Comparison of ENCODE assay signal across 8 cellular contexts in the genomic region with DNA sequence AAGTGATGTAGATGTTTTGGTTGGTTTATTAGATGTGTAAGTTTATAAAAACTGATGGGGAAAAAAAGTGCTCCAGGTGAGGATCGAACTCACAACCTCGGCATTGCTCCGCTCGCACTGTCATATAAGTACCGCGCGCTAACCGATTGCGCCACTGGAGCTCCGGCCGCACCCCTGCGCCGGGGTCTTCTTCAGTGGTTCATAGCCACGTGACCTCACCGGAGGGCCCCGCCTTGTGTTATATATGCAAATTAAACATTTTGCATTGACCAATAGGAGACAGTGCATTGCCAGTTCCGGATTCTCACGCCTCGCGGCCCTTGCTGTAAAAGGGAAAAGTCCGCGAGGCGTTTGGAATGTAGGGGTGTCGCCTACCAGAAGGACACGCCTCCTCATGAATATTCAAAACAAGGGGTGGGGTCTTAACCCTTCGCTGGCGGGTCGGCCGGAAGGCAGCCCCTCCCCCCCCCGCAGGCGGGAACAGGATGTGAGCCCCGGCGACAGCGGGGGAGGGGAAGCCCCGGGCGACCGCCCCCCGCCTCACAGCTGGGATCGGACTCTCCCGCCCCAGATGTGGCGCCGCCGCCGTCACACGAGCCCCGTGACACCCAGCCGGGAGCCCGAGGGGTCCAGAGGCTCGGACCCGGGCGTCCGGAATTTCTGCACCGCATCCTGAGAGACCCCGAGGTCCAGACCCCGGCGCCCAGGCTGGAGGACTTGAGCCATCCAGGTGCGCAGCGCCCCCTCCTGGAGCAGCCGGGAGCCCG. TPM values are rescaled to one million over a fixed set of nuclear protein-coding genes. Genes with fewer than 3 reads are reported as not detected.
DNase-seq lines count a peak whose midpoint lies in the region; ATAC-seq and TF ChIP-seq lines count a peak whose summit lies in the region.

A gene with protein sequence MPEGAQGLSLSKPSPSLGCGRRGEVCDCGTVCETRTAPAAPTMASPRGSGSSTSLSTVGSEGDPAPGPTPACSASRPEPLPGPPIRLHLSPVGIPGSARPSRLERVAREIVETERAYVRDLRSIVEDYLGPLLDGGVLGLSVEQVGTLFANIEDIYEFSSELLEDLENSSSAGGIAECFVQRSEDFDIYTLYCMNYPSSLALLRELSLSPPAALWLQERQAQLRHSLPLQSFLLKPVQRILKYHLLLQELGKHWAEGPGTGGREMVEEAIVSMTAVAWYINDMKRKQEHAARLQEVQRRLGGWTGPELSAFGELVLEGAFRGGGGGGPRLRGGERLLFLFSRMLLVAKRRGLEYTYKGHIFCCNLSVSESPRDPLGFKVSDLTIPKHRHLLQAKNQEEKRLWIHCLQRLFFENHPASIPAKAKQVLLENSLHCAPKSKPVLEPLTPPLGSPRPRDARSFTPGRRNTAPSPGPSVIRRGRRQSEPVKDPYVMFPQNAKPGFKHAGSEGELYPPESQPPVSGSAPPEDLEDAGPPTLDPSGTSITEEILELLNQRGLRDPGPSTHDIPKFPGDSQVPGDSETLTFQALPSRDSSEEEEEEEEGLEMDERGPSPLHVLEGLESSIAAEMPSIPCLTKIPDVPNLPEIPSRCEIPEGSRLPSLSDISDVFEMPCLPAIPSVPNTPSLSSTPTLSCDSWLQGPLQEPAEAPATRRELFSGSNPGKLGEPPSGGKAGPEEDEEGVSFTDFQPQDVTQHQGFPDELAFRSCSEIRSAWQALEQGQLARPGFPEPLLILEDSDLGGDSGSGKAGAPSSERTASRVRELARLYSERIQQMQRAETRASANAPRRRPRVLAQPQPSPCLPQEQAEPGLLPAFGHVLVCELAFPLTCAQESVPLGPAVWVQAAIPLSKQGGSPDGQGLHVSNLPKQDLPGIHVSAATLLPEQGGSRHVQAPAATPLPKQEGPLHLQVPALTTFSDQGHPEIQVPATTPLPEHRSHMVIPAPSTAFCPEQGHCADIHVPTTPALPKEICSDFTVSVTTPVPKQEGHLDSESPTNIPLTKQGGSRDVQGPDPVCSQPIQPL (N-terminal part only) (plus strand): TSS at position 570 of the 767 bp plus-strand sequence. CDS start 1,418 bp downstream, outside the sequence.

- peak within 1 kb of the TSS; percentile 84 for H3K4me3 ChIP-seq in GM12875 (ENCODE audit: low read depth, low read length)
- peak within 1 kb of the TSS; percentile 99 for H3K4me3 ChIP-seq in adipocyte (ENCODE audit: low read length)
- peak within 1 kb of the TSS; percentile 54 for H3K4me3 ChIP-seq in cardiac muscle cell
- peak within 1 kb of the TSS; percentile 80 for H3K4me3 ChIP-seq in trophoblast cell (ENCODE audit: low read depth, low read length)

- no CpG with 5 or more reads among the region's 60 CpGs for WGBS in trophoblast cell (ENCODE audit: extremely low coverage, insufficient coverage, insufficient read length)

- H2AFZ ChIP-seq in trophoblast cell (ENCODE audit: insufficient read depth, low read length, poor library complexity): peak within 1 kb of the TSS; percentile 61

- no peak within 1 kb of the TSS for H3K23ac ChIP-seq in trophoblast cell (ENCODE audit: low read length)

- H3K27me3 Mint-ChIP-seq in type B pancreatic cell: peaks cover 8% of the 10 kb centered on the region

- peak; percentile 61 for ATAC-seq in HG02798 (IDR thresholded peaks at IDR 0.05; ENCODE audit: poor library complexity, unreplicated experiment)

- peak within 1 kb of the TSS; percentile 100 for H3K9ac ChIP-seq in adipocyte (ENCODE audit: low read length)
- peak within 1 kb of the TSS; percentile 97 for H3K9ac ChIP-seq in trophoblast cell (ENCODE audit: low read length)

- H3K27ac Mint-ChIP-seq in type B pancreatic cell: peak within 1 kb of the TSS; percentile 99

- H3K4me1 Mint-ChIP-seq in type B pancreatic cell (ENCODE audit: unreplicated experiment): peaks cover 29% of the 10 kb centered on the region

- H3K18ac ChIP-seq in trophoblast cell (ENCODE audit: low read length): peak within 1 kb of the TSS; percentile 98

- peaks cover 13% of the 10 kb centered on the region for H3K36me3 Mint-ChIP-seq in type B pancreatic cell

- H3K79me2 ChIP-seq in trophoblast cell (ENCODE audit: control insufficient read depth, insufficient read depth, low read length, poor library complexity): peaks cover 40% of the 10 kb centered on the region

- peak within 1 kb of the TSS; percentile 95 for H2AK5ac ChIP-seq in trophoblast cell (ENCODE audit: low read length)

- peak within 1 kb of the TSS; percentile 94 for H2BK120ac ChIP-seq in trophoblast cell (ENCODE audit: insufficient read depth, low read length, poor library complexity)

- peaks cover 36% of the 10 kb centered on the region for H3K79me1 ChIP-seq in trophoblast cell (ENCODE audit: low read length)

- H3K27me3 ChIP-seq in adipocyte (replicated peaks; ENCODE audit: control insufficient read depth, insufficient read depth, low read length) (no peaks in the 10 kb centered on the region), cardiac muscle cell (no peaks in the 10 kb centered on the region), trophoblast cell (ENCODE audit: insufficient read depth, low read length) (no peaks in the 10 kb centered on the region)

- H2BK5ac ChIP-seq in trophoblast cell (ENCODE audit: low read depth, low read length, poor library complexity): peak within 1 kb of the TSS; percentile 95

- H3K4me1 ChIP-seq in adipocyte (ENCODE audit: control insufficient read depth, insufficient read depth, low read length) (peaks cover 45% of the 10 kb centered on the region), cardiac muscle cell (ENCODE audit: low read depth) (peaks cover 18% of the 10 kb centered on the region), trophoblast cell (ENCODE audit: control insufficient read depth in 1 of 2, insufficient read depth in 2 of 2, low read length in 2 of 2) (peaks cover 30 to 36% of the 10 kb centered on the region in 2 experiments)

- H3K4me3 Mint-ChIP-seq in type B pancreatic cell: peak within 1 kb of the TSS; percentile 98

- TF ChIP-seq CTCF in GM12875 (IDR thresholded peaks at IDR 0.05; ENCODE audit: borderline replicate concordance, insufficient read depth, low read depth, low read length) (peak; percentile 91), cardiac muscle cell (IDR thresholded peaks at IDR 0.05; ENCODE audit: low read depth, low read length) (peak; percentile 76), type B pancreatic cell (conservative IDR thresholded peaks at IDR 0.05) (peak; percentile 97)

- H3K14ac ChIP-seq in trophoblast cell (ENCODE audit: low read length): peak within 1 kb of the TSS; percentile 97

- no peaks in the 10 kb centered on the region for H3K9me3 ChIP-seq in adipocyte (ENCODE audit: control insufficient read depth, low read length)
- no peaks in the 10 kb centered on the region for H3K9me3 ChIP-seq in cardiac muscle cell (ENCODE audit: low read depth)
- no peaks in the 10 kb centered on the region for H3K9me3 ChIP-seq in trophoblast cell (ENCODE audit: insufficient read depth, low read depth, low read length)

- H3K4ac ChIP-seq in trophoblast cell (ENCODE audit: low read depth, low read length): peak within 1 kb of the TSS; percentile 97

- H3K27ac ChIP-seq in cardiac muscle cell (peak within 1 kb of the TSS; percentile 95), trophoblast cell (ENCODE audit: low read depth, low read length) (peak within 1 kb of the TSS; percentile 86)

- H4K12ac ChIP-seq in trophoblast cell (ENCODE audit: low read depth, low read length): peak within 1 kb of the TSS; percentile 95

- H2BK12ac ChIP-seq in trophoblast cell (ENCODE audit: low read length): peak within 1 kb of the TSS; percentile 59

- H3K36me3 ChIP-seq in adipocyte (ENCODE audit: control insufficient read depth, insufficient read depth, low read length, severe bottlenecking): peaks cover 15% of the 10 kb centered on the region
- peaks cover 3% of the 10 kb centered on the region for H3K36me3 ChIP-seq in cardiac muscle cell
- H3K36me3 ChIP-seq in trophoblast cell (ENCODE audit: control insufficient read depth in 1 of 2, insufficient read depth in 2 of 2, low read length in 2 of 2): peaks cover 35 to 36% of the 10 kb centered on the region in 2 experiments

- H3K4me2 ChIP-seq in trophoblast cell (ENCODE audit: low read length): peak within 1 kb of the TSS; percentile 73

- H3K9me3 Mint-ChIP-seq in type B pancreatic cell: no peaks in the 10 kb centered on the region

- H4K8ac ChIP-seq in trophoblast cell (ENCODE audit: low read depth, low read length): peak within 1 kb of the TSS; percentile 91

- peak within 1 kb of the TSS; percentile 99 for H4K91ac ChIP-seq in trophoblast cell (ENCODE audit: low read depth, low read length)

- DNase-seq in NCI-H1436 (lab: John Stamatoyannopoulos, UW) (peak; percentile 98), T follicular helper cell (ENCODE audit: low read depth) (peak; percentile 93), adipocyte (ENCODE audit: low read depth) (peak; percentile 100), cardiac muscle cell (ENCODE audit: low read depth in 1 of 2, low spot score in 1 of 2) (peak; percentile 99 to 100), trophoblast cell (peak; percentile 99 to 100), type B pancreatic cell (ENCODE audit: extremely low spot score, unreplicated experiment) (peak; percentile 99)

RNA-seq across cellular contexts. Expression of the gene that starts here (rescaled TPM):
- total RNA-seq in cardiac muscle cell (40.7 and 45.4 TPM in 2 replicates), type B pancreatic cell (ENCODE audit: low replicate concordance) (32.9 and 86.7 TPM in 2 replicates)
- 30.5 and 40.0 TPM in 2 replicates for polyA plus RNA-seq in cardiac muscle cell
- polyA plus RNA-seq in trophoblast cell (2013): 51.5 and 53.7 TPM in 2 replicates

Comparison
In these comparisons a context has a peak if more than half of its experiments do, and no peak if none do; other contexts are left out.
1. Peak in every context shown above with its lines: DNase-seq, ATAC-seq, H3K4me3 ChIP-seq and H3K27ac ChIP-seq.